27 cellular contexts compared by ENCODE assay signal in genomic region chr20:54820392-54820791, GRCh38.
"Had no signal": no experiment of that assay in that cellular context is flagged by ENCODE, and none has a peak within 500 bp of the region (broad histone marks: within the 10 kb centered on the region; RNA-seq: fewer than 3 reads in every experiment).

No MANE protein-coding gene starts in this region.

- H3K27me3 ChIP-seq: stomach, suprapubic skin, testis, thyroid gland, tibial artery, tibial nerve, transverse colon, upper lobe of left lung, upper lobe of right lung, uterus, vagina had no signal

- H3K36me3 ChIP-seq: stomach, suprapubic skin, thoracic aorta, thyroid gland, tibial artery, tibial nerve, transverse colon, upper lobe of left lung, upper lobe of right lung, uterus, vagina had no signal

- H3K9me3 ChIP-seq: stomach, suprapubic skin, testis, thoracic aorta, thyroid gland, tibial artery, tibial nerve, transverse colon, upper lobe of left lung, upper lobe of right lung, uterus, vagina had no signal

- H3K27ac ChIP-seq: stomach, suprapubic skin, testis, thoracic aorta, thyroid gland, tibial artery, tibial nerve, transverse colon, upper lobe of left lung, upper lobe of right lung, uterus, vagina had no signal

- H3K4me3 ChIP-seq: stomach, suprapubic skin, testis, thoracic aorta, thyroid gland, tibial artery, tibial nerve, transverse colon, upper lobe of left lung, upper lobe of right lung, uterus, vagina had no signal

- FAIRE-seq: urothelium cell line had no signal

- ATAC-seq: stimulated activated effector memory CD8-positive, alpha-beta T cell treated with anti-CD3 and anti-CD28 coated beads, Interleukin-12 subunit alpha, Interleukin-12 subunit beta, amount 100 ng/mL, for 72 hours; stimulated activated memory B cell treated with anti-CD40 and anti-IgM and Interleukin-4, amounts not matched to agents 10 μg/mL and 1 μg/mL and 100 μg/mL, for 72 hours; stimulated activated naive B cell treated with anti-CD40 and anti-IgM and Interleukin-4, amounts not matched to agents 10 μg/mL and 1 μg/mL and 100 μg/mL, for 72 hours; stimulated activated naive CD8-positive, alpha-beta T cell treated with anti-CD3 and anti-CD28 coated beads, Interleukin-15, amount 100 ng/mL, for 72 hours; stimulated activated naive CD8-positive, alpha-beta T cell treated with anti-CD3 and anti-CD28 coated beads, Interleukin-15, Interleukin-2, amounts not matched to agents 100 U/mL and 50 U/mL, for 24 hours; upper lobe of right lung had no signal

- DNase-seq: stimulated activated CD4-positive, alpha-beta T cell treated with anti-CD3 and anti-CD28 coated beads, Interleukin-2, amount 100 ng/mL, for 48 hours; stimulated activated CD4-positive, alpha-beta T cell treated with anti-CD3 and anti-CD28 coated beads, Interleukin-4, amount 100 ng/mL, for 1 hour; stimulated activated CD4-positive, alpha-beta T cell treated with anti-CD3 and anti-CD28 coated beads, Interleukin-4, amount 100 ng/mL, for 24 hours; stimulated activated CD4-positive, alpha-beta T cell treated with anti-CD3 and anti-CD28 coated beads, Interleukin-4, amount 100 ng/mL, for 4 hours; stimulated activated CD8-positive, alpha-beta memory T cell treated with anti-CD3 and anti-CD28 coated beads, Interleukin-4, amount 100 ng/mL, for 48 hours; stimulated activated naive B cell treated with anti-CD40 and anti-IgM and Interleukin-4, amounts not matched to agents 10 μg/mL and 1 μg/mL and 100 μg/mL, for 72 hours; stimulated activated naive CD4-positive, alpha-beta T cell; stimulated activated naive CD4-positive, alpha-beta T cell treated with Interleukin-2 at 50 U/mL for 16 hours; stimulated activated naive CD8-positive, alpha-beta T cell treated with anti-CD3 and anti-CD28 coated beads, Interleukin-15, amount 100 ng/mL, for 72 hours; stimulated activated naive CD8-positive, alpha-beta T cell treated with anti-CD3 and anti-CD28 coated beads, Interleukin-15, Interleukin-2, amounts not matched to agents 100 U/mL and 50 U/mL, for 24 hours; stomach; substantia nigra; testis; thyroid gland; tibial artery; transverse colon; trophoblast cell; upper lobe of right lung; uterus had no signal

- H3K4me1 ChIP-seq: stomach, suprapubic skin, testis, thyroid gland, tibial artery, tibial nerve, transverse colon, upper lobe of left lung, upper lobe of right lung, uterus, vagina had no signal
